16 cellular contexts compared by ENCODE assay signal in genomic region chr11:31807791-31808074, GRCh38. TPM values are rescaled to one million over a fixed set of nuclear protein-coding genes. Genes with fewer than 3 reads are reported as not detected.
DNase-seq lines count a peak whose midpoint lies in the region; ATAC-seq and TF ChIP-seq lines count a peak whose summit lies in the region.
"Had no signal": no experiment of that assay in that cellular context is flagged by ENCODE, and none has a peak within 500 bp of the region (broad histone marks: within the 10 kb centered on the region; RNA-seq: fewer than 3 reads in every experiment).

No MANE protein-coding gene starts in this region.

- H3K36me3 ChIP-seq in PC-3 (ENCODE audit: low read depth, low read length) (no peaks in the 10 kb centered on the region), iPS-15b (ENCODE audit: control insufficient read depth, insufficient read depth, low read length) (no peaks in the 10 kb centered on the region)
- H3K36me3 ChIP-seq: HAP-1 had no signal

- ATAC-seq in PC-3 (no peak), GM21737 (IDR thresholded peaks at IDR 0.05; ENCODE audit: unreplicated experiment) (no peak)
- ATAC-seq: K562 had no signal

- no peak overlapping the region for H2AFZ ChIP-seq in PC-3 (ENCODE audit: low read length)

- no peaks in the 10 kb centered on the region for H3K27me3 ChIP-seq in PC-3 (ENCODE audit: low read length)
- peaks cover 96% of the 10 kb centered on the region for H3K27me3 ChIP-seq in iPS-15b (ENCODE audit: control insufficient read depth, insufficient read depth, low read length)

- H3K9me3 ChIP-seq in PC-3 (ENCODE audit: low read length) (no peaks in the 10 kb centered on the region), iPS-15b (ENCODE audit: control insufficient read depth, insufficient read depth, low read length) (no peaks in the 10 kb centered on the region)
- H3K9me3 ChIP-seq: HAP-1 had no signal

- DNase-seq in PC-3 (no peak), caudate nucleus (lab: John Stamatoyannopoulos, UW) (no peak), retinal pigment epithelial cell (ENCODE audit: low read depth) (no peak), mucosa of gallbladder (ENCODE audit: low spot score) (no peak), CD1c-positive myeloid dendritic cell (ENCODE audit: extremely low spot score) (no peak)
- DNase-seq: COR-L47, DMS153, NCI-H1436 treated with DMSO at 0.1 percent for 48 hours, NCI-H2081, NCI-H510A, NCI-H774 had no signal

- intact Hi-C loops in PC-3 (cut with micrococcal nuclease) = no loop called here

- H3K9me2 ChIP-seq in PC-3 (replicated peaks; ENCODE audit: low read length) = no peaks in the 10 kb centered on the region

- no peaks in the 10 kb centered on the region for H4K20me1 ChIP-seq in PC-3 (ENCODE audit: low read length)

- H3K4me2 ChIP-seq in PC-3 (ENCODE audit: low read length) = peak overlapping the region; percentile 99

- H3F3A ChIP-seq in PC-3 (ENCODE audit: low read length, unreplicated experiment) = no peaks in the 10 kb centered on the region

- POLR2A ChIA-PET in PC-3 (lab: Charles Lee; ENCODE audit: unreplicated experiment) = interaction anchor here (0.5 kb wide), 1 partner anchor 11 kb away, joined by 8 read pairs; no protein-coding TSS in a partner anchor

- H3K27ac ChIP-seq in PC-3 (ENCODE audit: low read length) (no peak overlapping the region), caudate nucleus (ENCODE audit: low read depth, low read length) (peak overlapping the region; percentile 44)
- H3K27ac ChIP-seq: C4-2B had no signal

- CTCF ChIA-PET in PC-3 (lab: Charles Lee) = no interaction called here

- H3K4me3 ChIP-seq in PC-3 (ENCODE audit: low read length) = peak overlapping the region; percentile 93; the same call in 1 of the 2 replicates
- H3K4me3 ChIP-seq in iPS-15b (ENCODE audit: low read depth, low read length) = peak overlapping the region; percentile 18
- peak overlapping the region; percentile 95 for H3K4me3 ChIP-seq in retinal pigment epithelial cell (ENCODE audit: low read length)
- H3K4me3 ChIP-seq: HAP-1, K562 had no signal

- no TSS peak for BruUV-seq in PC-3 (replicated peaks; lab: Mats Ljungman, UMichigan)

- no peak for TF ChIP-seq CTCF in PC-3 (conservative IDR thresholded peaks at IDR 0.05; ENCODE audit: low read depth, low read length)
- no peak for TF ChIP-seq CTCF in retinal pigment epithelial cell (conservative IDR thresholded peaks at IDR 0.05; ENCODE audit: low read depth, low read length)

- no peak overlapping the region for H3K9ac ChIP-seq in PC-3 (ENCODE audit: low read length)
- H3K9ac ChIP-seq in iPS-15b (ENCODE audit: low read depth, low read length) = no peak overlapping the region

- H3K79me2 ChIP-seq in PC-3 (ENCODE audit: low read length) = peaks cover 39% of the 10 kb centered on the region

- H3K4me1 ChIP-seq in PC-3 (ENCODE audit: insufficient read depth, low read length) = peaks cover 27% of the 10 kb centered on the region
- H3K4me1 ChIP-seq in iPS-15b (ENCODE audit: control insufficient read depth, insufficient read depth, low read length) = peaks cover 26% of the 10 kb centered on the region

RNA-seq across cellular contexts. Expression of gene PAX6, which starts 3.4 kb away (rescaled TPM):
- 14.6 and 25.7 TPM in 2 replicates for total RNA-seq in PC-3 (2014; rRNA removed)
- 0.03 TPM for total RNA-seq in mucosa of gallbladder

Comparison
In these comparisons a context has a peak if more than half of its experiments do, and no peak if none do; other contexts are left out.
1. H3K4me3 ChIP-seq: peak in every context shown above with its lines; median percentile 95 in retinal pigment epithelial cell; 93 in PC-3; 18 in iPS-15b.
2. RNA of gene PAX6, which starts 3.4 kb away (total RNA-seq): 14.6 to 25.7 TPM in PC-3; 0.03 TPM in mucosa of gallbladder (single experiment); every median in the first group is over 10 times any median in the second.